ENCODE assay signal across 19 cellular contexts in genomic region chr3:50161320-50161719, GRCh38. TPM values are rescaled to one million over a fixed set of nuclear protein-coding genes. Genes with fewer than 3 reads are reported as not detected.
DNase-seq lines count a peak whose midpoint lies in the region; ATAC-seq, FAIRE-seq and TF ChIP-seq lines count a peak whose summit lies in the region.
"Had no signal": no experiment of that assay in that cellular context is flagged by ENCODE, and none has a peak within 500 bp of the region (broad histone marks: within the 10 kb centered on the region; RNA-seq: fewer than 3 reads in every experiment).

No MANE protein-coding gene starts in this region.

- H3K36me3 Mint-ChIP-seq in CD14-positive monocyte = no peaks in the 10 kb centered on the region
- H3K36me3 Mint-ChIP-seq: activated naive CD8-positive, alpha-beta T cell treated with anti-CD3 and anti-CD28 coated beads for 36 hours; naive B cell had no signal

- H3K9me3 Mint-ChIP-seq in CD14-positive monocyte = peaks cover 0 to 8% (median 0%) of the 10 kb centered on the region in 7 donors
- H3K9me3 Mint-ChIP-seq: activated naive CD8-positive, alpha-beta T cell treated with anti-CD3 and anti-CD28 coated beads for 36 hours; HFFc6; naive B cell had no signal

- H3K27me3 Mint-ChIP-seq in CD14-positive monocyte (ENCODE audit: low read depth in 3 of 3) = peaks cover 17 to 31% (median 30%) of the 10 kb centered on the region in 3 donors

- H3K4me3 ChIP-seq in A549 (no peak overlapping the region), gastroesophageal sphincter (no peak overlapping the region), rectal smooth muscle tissue (ENCODE audit: low read length) (no peak overlapping the region)

- H3K27me3 ChIP-seq in gastroesophageal sphincter (peaks cover 5% of the 10 kb centered on the region), rectal smooth muscle tissue (ENCODE audit: control insufficient read depth, insufficient read depth, low read length) (no peaks in the 10 kb centered on the region)

- H3K9me3 ChIP-seq in A549 (no peaks in the 10 kb centered on the region), gastroesophageal sphincter (no peaks in the 10 kb centered on the region)

- CTCF ChIA-PET in A549 (lab: Yijun Ruan, JAX) = interaction anchor here (1.3 to 2.9 kb wide), 3 partner anchors 12 to 41 kb away, joined by 4 to 9 read pairs (median 5); no protein-coding TSS in a partner anchor

- H3K36me3 ChIP-seq in gastroesophageal sphincter (no peaks in the 10 kb centered on the region), rectal smooth muscle tissue (ENCODE audit: control insufficient read depth, insufficient read depth, low read length) (no peaks in the 10 kb centered on the region)

- intact Hi-C loops in CD14-positive monocyte (cut with micrococcal nuclease) = no loop called here

- H3K4me2 ChIP-seq in A549 = peak overlapping the region; percentile 71; the same call in 2 of the 3 replicates

- no peak for TF ChIP-seq RAD21 in A549 (conservative IDR thresholded peaks at IDR 0.05 in 1 of 2, IDR thresholded peaks at IDR 0.05 in 1 of 2)

- no peak overlapping the region for H3K27ac Mint-ChIP-seq in CD14-positive monocyte
- H3K27ac Mint-ChIP-seq: activated naive CD8-positive, alpha-beta T cell treated with anti-CD3 and anti-CD28 coated beads for 36 hours; HFFc6; naive B cell had no signal

- TF ChIP-seq POLR2A in A549 (IDR thresholded peaks at IDR 0.05; ENCODE audit: low read length) = no peak
- TF ChIP-seq POLR2A in gastroesophageal sphincter (IDR thresholded peaks at IDR 0.05) = no peak

- WGBS in A549 (ENCODE audit: missing lambda C conversion rate) = 51% methylated on average over 6 of the region's 13 CpGs
- WGBS in gastroesophageal sphincter (ENCODE audit: low coverage in 1 of 2), 2 donors = 42% methylated on average over 8 of the region's 13 CpGs; no CpG with 5 or more reads in 1 of the 2 donors

- H3K4me1 ChIP-seq in A549 (peaks cover 94% of the 10 kb centered on the region), gastroesophageal sphincter (peaks cover 9 to 99% (median 59%) of the 10 kb centered on the region in 3 donors), rectal smooth muscle tissue (ENCODE audit: control insufficient read depth, insufficient read depth, low read length) (peaks cover 57% of the 10 kb centered on the region)

- TF ChIP-seq EP300 in A549 (IDR thresholded peaks at IDR 0.05) = no peak
- no peak for TF ChIP-seq EP300 in gastroesophageal sphincter (IDR thresholded peaks at IDR 0.05)

- DNase-seq in A549 (ENCODE audit: low read depth in 1 of 2, low spot score in 1 of 2) (no peak), RPMI8226 (peak; percentile 53), CD14-positive monocyte (ENCODE audit: low spot score) (no peak), NCI-H2029 (lab: John Stamatoyannopoulos, UW) (no peak), NCI-H2107 treated with DMSO at 0.1 percent for 48 hours (lab: John Stamatoyannopoulos, UW; ENCODE audit: unreplicated experiment) (no peak)
- DNase-seq: activated CD8-positive, alpha-beta memory T cell treated with anti-CD3 and anti-CD28 coated beads, Interleukin-2, amount 50 U/mL, for 48 hours; activated naive CD8-positive, alpha-beta T cell treated with anti-CD3 and anti-CD28 coated beads for 36 hours; DMS79; HFFc6; naive B cell; NCI-H1092; NCI-H2227 treated with DMSO at 0.1 percent for 48 hours; SW 1271 had no signal

- no peak for FAIRE-seq in A549 (lab: Jason Lieb, UNC)

- H3K27ac ChIP-seq in A549 (peak overlapping the region; percentile 88 to 94; a peak in 4 of 6 replicates), gastroesophageal sphincter (peak overlapping the region in 3 of 4 donors; percentile 83 to 94 (median 87)), rectal smooth muscle tissue (ENCODE audit: low read depth, low read length) (peak overlapping the region; percentile 84)

- peaks cover 8% of the 10 kb centered on the region for H3K4me1 Mint-ChIP-seq in CD14-positive monocyte
- H3K4me1 Mint-ChIP-seq: activated naive CD8-positive, alpha-beta T cell treated with anti-CD3 and anti-CD28 coated beads for 36 hours had no signal

- POLR2A ChIA-PET in A549 (lab: Yijun Ruan, JAX) = no interaction called here

- ATAC-seq in A549 (no peak), gastroesophageal sphincter (no peak)
- no peak for ATAC-seq in activated CD4-positive, CD25-positive, alpha-beta regulatory T cell treated with anti-CD3 and anti-CD28 coated beads, Interleukin-2, amount 50 U/mL, for 24 hours

- H3K4me3 Mint-ChIP-seq in CD14-positive monocyte = no peak overlapping the region
- H3K4me3 Mint-ChIP-seq: activated naive CD8-positive, alpha-beta T cell treated with anti-CD3 and anti-CD28 coated beads for 36 hours; HFFc6 had no signal

- no peak overlapping the region for H3K9ac ChIP-seq in rectal smooth muscle tissue (ENCODE audit: low read length)

- TF ChIP-seq CTCF in A549 (IDR thresholded peaks at IDR 0.05) (no peak), gastroesophageal sphincter (IDR thresholded peaks at IDR 0.05) (no peak), CD14-positive monocyte (IDR thresholded peaks at IDR 0.05) (no peak)

TF ChIP-seq in A549, 52 proteins besides CTCF, POLR2A, EP300 and RAD21:
- TF ChIP-seq EHMT2 (IDR thresholded peaks at IDR 0.05; ENCODE audit: low read depth) (no peak), TP53 (CRISPR knock-in tag; IDR thresholded peaks at IDR 0.05) (no peak), HES2 (IDR thresholded peaks at IDR 0.05) (no peak), PHF8 (IDR thresholded peaks at IDR 0.05; ENCODE audit: borderline replicate concordance, low read depth) (no peak), NPAS2 (CRISPR knock-in tag; IDR thresholded peaks at IDR 0.05; ENCODE audit: borderline replicate concordance) (no peak), MYC (IDR thresholded peaks at IDR 0.05; ENCODE audit: borderline replicate concordance, low read length) (no peak), BHLHE40 (IDR thresholded peaks at IDR 0.05; ENCODE audit: low read depth, low read length) (no peak), CHD4 (IDR thresholded peaks at IDR 0.05; ENCODE audit: borderline replicate concordance) (no peak)
TF ChIP-seq in A549: peak in this region for 0.

RNA-seq across cellular contexts. Expression of gene SEMA3F, which starts 6.2 kb away (rescaled TPM):
- polyA plus RNA-seq in A549 (2011; rRNA removed) (2.9 and 5.0 TPM in 2 replicates), A549 (2017; fragmentation: RNase III; extraction: RNeasy Plus Mini Kit Qiagen cat#74134 plus additional on column Dnase treatment) (9.0 to 10.6 TPM (median 10.1 TPM) in 3 replicates), CD14-positive monocyte (not detected)
- polyA plus RNA-seq in A549 (2012; cell fraction: cytosol; rRNA removed) = 3.9 and 5.8 TPM in 2 replicates
- polyA plus RNA-seq in A549 (2012; cell fraction: nucleus; rRNA removed) = 7.9 and 11.6 TPM in 2 replicates
- 8.6 and 8.9 TPM in 2 replicates for polyA minus RNA-seq in A549 (2011; rRNA and poly(A)+ RNA removed)
- 10 to 100 TPM in 3 of 4 donors, 1 to 10 TPM in 1; 6.7 to 33.5 (median 16.3) TPM for total RNA-seq in gastroesophageal sphincter

RNA-seq across cellular contexts. Expression of gene GNAT1, which starts 30.1 kb away (rescaled TPM):
- not detected in 2 replicates for polyA plus RNA-seq in A549 (2011; rRNA removed)
- polyA plus RNA-seq in A549 (2012; cell fraction: cytosol; rRNA removed) = 0.04 TPM in 1 of 2 replicates, not detected in the other
- not detected in 2 replicates for polyA plus RNA-seq in A549 (2012; cell fraction: nucleus; rRNA removed)
- polyA plus RNA-seq in A549 (2017; fragmentation: RNase III; extraction: RNeasy Plus Mini Kit Qiagen cat#74134 plus additional on column Dnase treatment) = not detected in 3 replicates
- polyA minus RNA-seq in A549 (2011; rRNA and poly(A)+ RNA removed) = not detected in 2 replicates
- total RNA-seq in gastroesophageal sphincter = not detected
- not detected for polyA plus RNA-seq in CD14-positive monocyte
- total RNA-seq: chondrocyte, HFFc6, HT1080, sciatic nerve had no signal

RNA-seq across cellular contexts. Expression of gene SLC38A3, which starts 43.8 kb away (rescaled TPM):
- polyA plus RNA-seq in A549 (2011; rRNA removed) (0.05 and 0.12 TPM in 2 replicates), A549 (2017; fragmentation: RNase III; extraction: RNeasy Plus Mini Kit Qiagen cat#74134 plus additional on column Dnase treatment) (0.10 to 0.13 TPM in 2 of 3 replicates, not detected in the other), CD14-positive monocyte (not detected)
- 0.04 and 0.05 TPM in 2 replicates for polyA plus RNA-seq in A549 (2012; cell fraction: cytosol; rRNA removed)
- 0.04 and 0.11 TPM in 2 replicates for polyA plus RNA-seq in A549 (2012; cell fraction: nucleus; rRNA removed)
- 0.39 TPM in 1 of 2 replicates, not detected in the other for polyA minus RNA-seq in A549 (2011; rRNA and poly(A)+ RNA removed)
- total RNA-seq in gastroesophageal sphincter = under 1 TPM in 2 of 4 donors, not detected in 2; 0.35 TPM
- total RNA-seq: HT1080 had no signal
